Comparison of ENCODE assay signal across 37 cellular contexts in the genomic region with DNA sequence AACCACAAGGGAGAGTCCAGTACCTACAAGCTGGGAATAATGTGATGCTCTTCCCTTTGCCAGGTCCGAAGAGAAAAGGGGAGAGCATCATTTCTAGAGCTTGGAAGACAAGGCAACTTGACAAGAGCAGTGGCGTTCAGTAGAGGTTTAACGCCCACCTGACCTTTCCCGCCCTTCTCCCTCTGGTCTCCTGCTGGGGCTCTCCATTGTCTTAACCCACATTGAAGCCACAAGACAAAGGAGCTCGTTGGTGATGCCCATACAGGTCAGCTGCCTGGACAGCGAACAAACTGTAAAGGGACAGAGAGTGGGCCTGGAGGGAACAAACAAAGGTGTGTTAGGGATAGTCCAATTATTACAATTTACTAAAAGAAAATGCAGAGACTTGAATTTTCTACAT.
"Had no signal": no experiment of that assay in that cellular context is flagged by ENCODE, and none has a peak within 500 bp of the region (broad histone marks: within the 10 kb centered on the region; RNA-seq: fewer than 3 reads in every experiment).

No MANE protein-coding gene starts in this region.

- H3K4me3 ChIP-seq: body of pancreas, esophagus squamous epithelium, pancreas, prostate gland, sigmoid colon, thyroid gland, upper lobe of left lung, vagina had no signal

- H3K27ac ChIP-seq: body of pancreas, epithelial cell of prostate, esophagus squamous epithelium, pancreas, prostate gland, sigmoid colon, thyroid gland, upper lobe of left lung, vagina, WERI-Rb-1 had no signal

- H3K4me1 Mint-ChIP-seq: activated CD8-positive, alpha-beta memory T cell treated with anti-CD3 and anti-CD28 coated beads, Interleukin-2, amount 10 ng/mL, durations not matched to agents 7 days and 5 days; nephron; stimulated activated memory B cell treated with anti-CD40 and anti-IgM and Interleukin-4, amounts not matched to agents 10 μg/mL and 1 μg/mL and 100 μg/mL, for 72 hours; stimulated activated naive CD8-positive, alpha-beta T cell treated with anti-CD3 and anti-CD28 coated beads, Interleukin-15, amount 100 ng/mL, for 72 hours had no signal

- H3K4me1 ChIP-seq: body of pancreas, esophagus squamous epithelium, pancreas, prostate gland, sigmoid colon, thyroid gland, upper lobe of left lung, vagina had no signal

- H3K36me3 Mint-ChIP-seq: activated CD8-positive, alpha-beta memory T cell treated with anti-CD3 and anti-CD28 coated beads, Interleukin-2, amount 10 ng/mL, durations not matched to agents 7 days and 5 days; activated naive CD4-positive, alpha-beta T cell treated with anti-CD3 and anti-CD28 coated beads, Interleukin-2, amount 50 U/mL, for 72 hours; stimulated activated memory B cell treated with anti-CD40 and anti-IgM and Interleukin-4, amounts not matched to agents 10 μg/mL and 1 μg/mL and 100 μg/mL, for 72 hours had no signal

- H3K36me3 ChIP-seq: esophagus squamous epithelium, pancreas, prostate gland, sigmoid colon, thyroid gland, upper lobe of left lung, vagina, WERI-Rb-1 had no signal

- H3K27me3 Mint-ChIP-seq: stimulated activated memory B cell treated with anti-CD40 and anti-IgM and Interleukin-4, amounts not matched to agents 10 μg/mL and 1 μg/mL and 100 μg/mL, for 72 hours had no signal

- H3K4me3 Mint-ChIP-seq: activated CD8-positive, alpha-beta memory T cell treated with anti-CD3 and anti-CD28 coated beads, Interleukin-2, amount 10 ng/mL, durations not matched to agents 7 days and 5 days; activated CD8-positive, alpha-beta T cell treated with anti-CD3 and anti-CD28 coated beads, Interleukin-2, amount 10 ng/mL, durations not matched to agents 7 days and 5 days; nephron; stimulated activated memory B cell treated with anti-CD40 and anti-IgM and Interleukin-4, amounts not matched to agents 10 μg/mL and 1 μg/mL and 100 μg/mL, for 72 hours; stimulated activated naive CD8-positive, alpha-beta T cell treated with anti-CD3 and anti-CD28 coated beads, Interleukin-15, amount 100 ng/mL, for 72 hours; T-helper 1 cell treated with Interleukin-12 subunit alpha and Interleukin-12 subunit beta and Interleukin-4 antibody, amounts not matched to agents 30 μg/mL and 1 μg/mL, for 36 hours had no signal

- DNase-seq: activated CD4-positive, alpha-beta T cell treated with anti-CD3 and anti-CD28 coated beads for 1 hour; activated CD4-positive, alpha-beta T cell treated with anti-CD3 and anti-CD28 coated beads, Interleukin-2, amount 50 U/mL, for 1 hour; activated CD8-positive, alpha-beta memory T cell treated with anti-CD3 and anti-CD28 coated beads, Interleukin-2, amount 10 ng/mL, durations not matched to agents 7 days and 5 days; activated CD8-positive, alpha-beta T cell treated with anti-CD3 and anti-CD28 coated beads, Interleukin-2, amount 10 ng/mL, durations not matched to agents 7 days and 5 days; activated naive CD4-positive, alpha-beta T cell; activated T-cell treated with anti-CD3 and anti-CD28 coated beads, Interleukin-2, amount 50 U/mL, for 48 hours; aorta; body of pancreas; dermis blood vessel endothelial cell; effector CD4-positive, alpha-beta T cell; esophagus squamous epithelium; left cardiac atrium; left ventricle myocardium superior; nucleus accumbens; pancreas; sigmoid colon; small intestine; stimulated activated CD4-positive, alpha-beta T cell treated with anti-CD3 and anti-CD28 coated beads, Interleukin-4, amount 100 ng/mL, for 24 hours; stimulated activated naive CD8-positive, alpha-beta T cell treated with anti-CD3 and anti-CD28 coated beads, Interleukin-15, amount 100 ng/mL, for 72 hours; substantia nigra; T-helper 9 cell; thyroid gland; upper lobe of left lung; WERI-Rb-1 had no signal

- H3K27me3 ChIP-seq: body of pancreas, esophagus squamous epithelium, pancreas, sigmoid colon, thyroid gland, upper lobe of left lung, vagina had no signal

- H3K9me3 Mint-ChIP-seq: activated naive CD4-positive, alpha-beta T cell treated with anti-CD3 and anti-CD28 coated beads, Interleukin-2, amount 50 U/mL, for 72 hours; activated T-helper 2 cell treated with anti-CD3 and anti-CD28 coated beads, Interferon-gamma antibody, Interleukin-2, Interleukin-4, amounts not matched to agents 10 μg/mL and 5 μg/mL and 100 μg/mL, durations not matched to agents 14 hours and 24 hours and 36 hours; stimulated activated memory B cell treated with anti-CD40 and anti-IgM and Interleukin-4, amounts not matched to agents 10 μg/mL and 1 μg/mL and 100 μg/mL, for 72 hours; stimulated activated naive CD8-positive, alpha-beta T cell treated with anti-CD3 and anti-CD28 coated beads, Interleukin-15, amount 100 ng/mL, for 72 hours; T-helper 1 cell treated with Interleukin-12 subunit alpha and Interleukin-12 subunit beta and Interleukin-4 antibody, amounts not matched to agents 30 μg/mL and 1 μg/mL, for 36 hours had no signal

- ATAC-seq: activated CD8-positive, alpha-beta memory T cell treated with anti-CD3 and anti-CD28 coated beads, Interleukin-2, amount 10 ng/mL, durations not matched to agents 7 days and 5 days; activated CD8-positive, alpha-beta T cell treated with anti-CD3 and anti-CD28 coated beads, Interleukin-2, amount 10 ng/mL, durations not matched to agents 7 days and 5 days; activated naive CD4-positive, alpha-beta T cell treated with anti-CD3 and anti-CD28 coated beads, Interleukin-2, amount 50 U/mL, for 72 hours; body of pancreas; left cardiac atrium; left ventricle myocardium superior; pancreas; stimulated activated memory B cell treated with anti-CD40 and anti-IgM and Interleukin-4, amounts not matched to agents 10 μg/mL and 1 μg/mL and 100 μg/mL, for 72 hours; stimulated activated naive CD8-positive, alpha-beta T cell treated with anti-CD3 and anti-CD28 coated beads, Interleukin-15, amount 100 ng/mL, for 72 hours had no signal

- FAIRE-seq: colon, endometrium, frontal cortex, keratinocyte, pancreas, small intestine, TTC549 had no signal

- H3K27ac Mint-ChIP-seq: activated CD8-positive, alpha-beta memory T cell treated with anti-CD3 and anti-CD28 coated beads, Interleukin-2, amount 10 ng/mL, durations not matched to agents 7 days and 5 days; activated CD8-positive, alpha-beta T cell treated with anti-CD3 and anti-CD28 coated beads, Interleukin-2, amount 10 ng/mL, durations not matched to agents 7 days and 5 days; activated naive CD4-positive, alpha-beta T cell treated with anti-CD3 and anti-CD28 coated beads, Interleukin-2, amount 50 U/mL, for 72 hours; activated T-helper 2 cell treated with anti-CD3 and anti-CD28 coated beads, Interferon-gamma antibody, Interleukin-2, Interleukin-4, amounts not matched to agents 10 μg/mL and 5 μg/mL and 100 μg/mL, durations not matched to agents 14 hours and 24 hours and 36 hours; nephron; stimulated activated memory B cell treated with anti-CD40 and anti-IgM and Interleukin-4, amounts not matched to agents 10 μg/mL and 1 μg/mL and 100 μg/mL, for 72 hours; stimulated activated naive CD8-positive, alpha-beta T cell treated with anti-CD3 and anti-CD28 coated beads, Interleukin-15, amount 100 ng/mL, for 72 hours; T-helper 1 cell treated with Interleukin-12 subunit alpha and Interleukin-12 subunit beta and Interleukin-4 antibody, amounts not matched to agents 30 μg/mL and 1 μg/mL, for 36 hours had no signal

- H3K9me3 ChIP-seq: body of pancreas, esophagus squamous epithelium, pancreas, prostate gland, sigmoid colon, thyroid gland, upper lobe of left lung, vagina had no signal
